Comparison of ENCODE assay signal across 26 cellular contexts in genomic region chr3:153574445-153574844, GRCh38.
A peak's percentile ranks its signal among the peaks of the same experiment; 100 is the strongest.
DNase-seq lines count a peak whose midpoint lies in the region; ATAC-seq and TF ChIP-seq lines count a peak whose summit lies in the region.
"Had no signal": no experiment of that assay in that cellular context is flagged by ENCODE, and none has a peak within 500 bp of the region (broad histone marks: within the 10 kb centered on the region; RNA-seq: fewer than 3 reads in every experiment).

No MANE protein-coding gene starts in this region.

- H3K27me3 ChIP-seq in SJCRH30 = no peaks in the 10 kb centered on the region
- H3K27me3 ChIP-seq: BLaER1 treated with 17β-estradiol and CSF1 and Interleukin-3, amounts not matched to agents 10 nM and 100 nM; Peyer's patch; SJSA1 had no signal

- H3K4me3 ChIP-seq in SJCRH30 (no peak overlapping the region), astrocyte of the spinal cord (ENCODE audit: low read depth, low read length) (no peak overlapping the region), fibroblast of pulmonary artery (replicated peaks; ENCODE audit: low read depth, low read length) (no peak overlapping the region)
- H3K4me3 ChIP-seq: BLaER1 treated with 17β-estradiol and CSF1 and Interleukin-3, amounts not matched to agents 10 nM and 100 nM; K562; Peyer's patch; SJSA1 had no signal

- intact Hi-C loops in sciatic nerve (cut with DNase I) = no loop called here

- H3K27ac ChIP-seq in SJCRH30 = peak overlapping the region; percentile 34
- H3K27ac ChIP-seq: BLaER1 treated with 17β-estradiol and CSF1 and Interleukin-3, amounts not matched to agents 10 nM and 100 nM; HL-60; Peyer's patch; SJSA1 had no signal

- DNase-seq in SJCRH30 (peak in 1 of 2 experiments; percentile 28), astrocyte of the spinal cord (ENCODE audit: low read depth, low spot score) (peak; percentile 28), fibroblast of pulmonary artery (ENCODE audit: low read depth) (peak; percentile 28), smooth muscle cell of the brain vasculature (ENCODE audit: low read depth, low spot score) (peak; percentile 4), sciatic nerve (ENCODE audit: low spot score) (no peak), GOT3 (lab: John Stamatoyannopoulos, UW) (no peak)
- DNase-seq in effector CD8-positive, alpha-beta T cell (lab: John Stamatoyannopoulos, UW) = no peak
- DNase-seq: 8988T; Caco-2; CD4-positive, alpha-beta memory T cell; DMS 273 treated with DMSO at 0.1 percent for 48 hours; DMS79 treated with DMSO at 0.1 percent for 48 hours; H9; HFFc6; NCI-H1694; NCI-H2081; NCI-H2171; NCI-H345; NCI-H524; NCI-H774; Peyer's patch had no signal

- no peak for ATAC-seq in sciatic nerve
- ATAC-seq: HepG2, K562 had no signal

- H3K36me3 ChIP-seq in SJCRH30 = no peaks in the 10 kb centered on the region
- H3K36me3 ChIP-seq: BLaER1 treated with 17β-estradiol and CSF1 and Interleukin-3, amounts not matched to agents 10 nM and 100 nM; Peyer's patch; SJSA1 had no signal

- in situ Hi-C loops in astrocyte of the spinal cord (cut with HindIII; ENCODE audit: low sequenced_read_pairs) = no loop called here

- H3K4me1 ChIP-seq in SJCRH30 = peaks cover 30% of the 10 kb centered on the region
- H3K4me1 ChIP-seq: BLaER1 treated with 17β-estradiol and CSF1 and Interleukin-3, amounts not matched to agents 10 nM and 100 nM; Peyer's patch; SJSA1 had no signal

- peaks cover 12% of the 10 kb centered on the region for H3K9me3 ChIP-seq in SJCRH30 (replicated peaks)
- H3K9me3 ChIP-seq: Caco-2, Peyer's patch, SJSA1 had no signal

- TF ChIP-seq CTCF in astrocyte of the spinal cord (IDR thresholded peaks at IDR 0.05; ENCODE audit: low read depth, low read length) (no peak), fibroblast of pulmonary artery (IDR thresholded peaks at IDR 0.05; ENCODE audit: low read length, missing control alignments) (no peak)

Comparison
In these comparisons a context has a peak if more than half of its experiments do, and no peak if none do; other contexts are left out.
1. DNase-seq: peak in astrocyte of the spinal cord (single experiment), fibroblast of pulmonary artery (single experiment) and smooth muscle cell of the brain vasculature (single experiment); none in effector CD8-positive, alpha-beta T cell (single experiment), sciatic nerve (single experiment) and GOT3 (single experiment).